1 cellular context compared by ENCODE assay signal in the genomic region with DNA sequence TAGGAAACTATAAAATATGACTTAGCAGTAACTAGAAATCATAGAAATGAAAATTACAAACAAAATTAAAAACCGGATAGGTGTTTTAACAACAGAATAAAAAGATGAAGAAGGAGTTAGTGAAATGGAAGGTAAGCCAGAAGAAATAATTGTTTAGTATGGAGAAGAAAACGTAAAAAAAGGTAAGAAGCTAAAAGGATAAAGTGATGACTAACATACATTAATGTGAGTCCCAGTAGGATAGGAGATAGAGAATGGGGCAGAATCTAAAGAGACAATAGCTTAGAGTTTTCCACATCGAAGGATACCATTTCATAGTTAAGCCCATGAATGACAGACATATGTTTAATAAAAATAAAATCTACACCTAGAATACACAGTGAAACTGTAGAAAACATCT.
TF ChIP-seq lines count a peak whose summit lies in the region.

No MANE protein-coding gene starts in this region.

TF ChIP-seq in HepG2, 621 proteins besides CTCF, POLR2A, EP300 and RAD21:
- TF ChIP-seq MED8 (CRISPR knock-in tag; IDR thresholded peaks at IDR 0.05; ENCODE audit: insufficient replicate concordance) (no peak), PITX1 (CRISPR knock-in tag; IDR thresholded peaks at IDR 0.05) (no peak), ZNF589 (CRISPR knock-in tag; conservative IDR thresholded peaks at IDR 0.05) (no peak), ZNF75D (CRISPR knock-in tag; IDR thresholded peaks at IDR 0.05; ENCODE audit: borderline replicate concordance) (no peak), KLF9 (CRISPR knock-in tag; IDR thresholded peaks at IDR 0.05; ENCODE audit: low read depth) (no peak), KMT2A (CRISPR knock-in tag; IDR thresholded peaks at IDR 0.05) (no peak), PPARG (CRISPR knock-in tag; conservative IDR thresholded peaks at IDR 0.05) (no peak), ZNF883 (CRISPR knock-in tag; IDR thresholded peaks at IDR 0.05; ENCODE audit: not compliant biosample characterization) (no peak), ZNF326 (CRISPR knock-in tag; IDR thresholded peaks at IDR 0.05; ENCODE audit: borderline replicate concordance) (no peak), ZNF430 (CRISPR knock-in tag; IDR thresholded peaks at IDR 0.05) (no peak), SSRP1 (CRISPR knock-in tag; IDR thresholded peaks at IDR 0.05) (no peak)
- TF ChIP-seq, protein P1, sequence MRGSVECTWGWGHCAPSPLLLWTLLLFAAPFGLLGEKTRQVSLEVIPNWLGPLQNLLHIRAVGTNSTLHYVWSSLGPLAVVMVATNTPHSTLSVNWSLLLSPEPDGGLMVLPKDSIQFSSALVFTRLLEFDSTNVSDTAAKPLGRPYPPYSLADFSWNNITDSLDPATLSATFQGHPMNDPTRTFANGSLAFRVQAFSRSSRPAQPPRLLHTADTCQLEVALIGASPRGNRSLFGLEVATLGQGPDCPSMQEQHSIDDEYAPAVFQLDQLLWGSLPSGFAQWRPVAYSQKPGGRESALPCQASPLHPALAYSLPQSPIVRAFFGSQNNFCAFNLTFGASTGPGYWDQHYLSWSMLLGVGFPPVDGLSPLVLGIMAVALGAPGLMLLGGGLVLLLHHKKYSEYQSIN (CRISPR knock-in tag; IDR thresholded peaks at IDR 0.05; ENCODE audit: borderline replicate concordance): no peak
- TF ChIP-seq, protein P2, sequence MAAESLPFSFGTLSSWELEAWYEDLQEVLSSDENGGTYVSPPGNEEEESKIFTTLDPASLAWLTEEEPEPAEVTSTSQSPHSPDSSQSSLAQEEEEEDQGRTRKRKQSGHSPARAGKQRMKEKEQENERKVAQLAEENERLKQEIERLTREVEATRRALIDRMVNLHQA (CRISPR knock-in tag; IDR thresholded peaks at IDR 0.05): no peak
- TF ChIP-seq, protein P3, sequence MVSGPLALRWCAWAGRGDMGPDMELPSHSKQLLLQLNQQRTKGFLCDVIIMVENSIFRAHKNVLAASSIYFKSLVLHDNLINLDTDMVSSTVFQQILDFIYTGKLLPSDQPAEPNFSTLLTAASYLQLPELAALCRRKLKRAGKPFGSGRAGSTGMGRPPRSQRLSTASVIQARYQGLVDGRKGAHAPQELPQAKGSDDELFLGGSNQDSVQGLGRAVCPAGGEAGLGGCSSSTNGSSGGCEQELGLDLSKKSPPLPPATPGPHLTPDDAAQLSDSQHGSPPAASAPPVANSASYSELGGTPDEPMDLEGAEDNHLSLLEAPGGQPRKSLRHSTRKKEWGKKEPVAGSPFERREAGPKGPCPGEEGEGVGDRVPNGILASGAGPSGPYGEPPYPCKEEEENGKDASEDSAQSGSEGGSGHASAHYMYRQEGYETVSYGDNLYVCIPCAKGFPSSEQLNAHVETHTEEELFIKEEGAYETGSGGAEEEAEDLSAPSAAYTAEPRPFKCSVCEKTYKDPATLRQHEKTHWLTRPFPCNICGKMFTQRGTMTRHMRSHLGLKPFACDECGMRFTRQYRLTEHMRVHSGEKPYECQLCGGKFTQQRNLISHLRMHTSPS (CRISPR knock-in tag; IDR thresholded peaks at IDR 0.05; ENCODE audit: low read depth): no peak
